19 cellular contexts compared by ENCODE assay signal in the genomic region with DNA sequence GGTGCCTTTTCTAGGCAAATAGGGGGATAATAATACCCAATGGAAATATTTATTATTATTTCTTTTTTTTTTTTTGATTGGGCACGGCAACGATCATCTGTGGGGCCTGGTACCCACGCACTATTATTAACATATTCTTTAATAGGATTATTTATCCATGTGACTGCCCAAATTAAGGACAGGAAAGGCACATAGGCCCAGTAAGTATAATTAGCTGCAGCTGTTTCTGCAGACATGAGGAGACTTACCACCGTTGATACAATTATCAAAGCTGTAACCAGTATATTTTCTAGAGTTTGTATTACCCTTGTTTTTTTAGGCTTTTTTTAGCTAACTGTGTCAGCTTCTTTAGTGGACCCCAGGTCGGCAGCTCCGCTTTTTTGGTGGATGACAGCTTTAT. TPM values are rescaled to one million over a fixed set of nuclear protein-coding genes. Genes with fewer than 3 reads are reported as not detected.
DNase-seq lines count a peak whose midpoint lies in the region; ATAC-seq, FAIRE-seq and TF ChIP-seq lines count a peak whose summit lies in the region.
"Had no signal": no experiment of that assay in that cellular context is flagged by ENCODE, and none has a peak within 500 bp of the region (broad histone marks: within the 10 kb centered on the region; RNA-seq: fewer than 3 reads in every experiment).

No MANE protein-coding gene starts in this region.

- no peak overlapping the region for H3K9ac ChIP-seq in K562 (ENCODE audit: insufficient read depth in 1 of 2, low read depth in 2 of 2, low read length in 2 of 2)
- H3K9ac ChIP-seq: GM23248 had no signal

- H4K20me1 ChIP-seq in OCI-LY7 (ENCODE audit: insufficient read depth, low read length) (no peaks in the 10 kb centered on the region), K562 (replicated peaks; ENCODE audit: control insufficient read depth, insufficient read depth, low read length) (no peaks in the 10 kb centered on the region)

- TF ChIP-seq POLR2A in K562 (conservative IDR thresholded peaks at IDR 0.05): no peak

- H2AFZ ChIP-seq in OCI-LY7 (ENCODE audit: low read length): peak overlapping the region; percentile 68; the same call in 1 of the 2 replicates
- 0 out of 2 replicates have a peak overlapping the region, but pooled peaks have one; percentile 53 for H2AFZ ChIP-seq in K562 (ENCODE audit: low read depth, low read length)
- H2AFZ ChIP-seq: GM23248 had no signal

- H3K79me2 ChIP-seq in OCI-LY7 (ENCODE audit: insufficient read depth, low read depth, low read length) (no peaks in the 10 kb centered on the region), K562 (ENCODE audit: control insufficient read depth, insufficient read depth, low read length) (no peaks in the 10 kb centered on the region)

- no peak overlapping the region for H3K4me3 Mint-ChIP-seq in MCF 10A (ENCODE audit: unreplicated experiment)
- H3K4me3 Mint-ChIP-seq: B cell; CD4-positive, alpha-beta T cell had no signal

- no peak for ATAC-seq in K562

- no TSS peak for BruUV-seq in OCI-LY7 (replicated peaks; lab: Mats Ljungman, UMichigan)
- BruUV-seq in K562 (replicated peaks; lab: Mats Ljungman, UMichigan): no TSS peak
- BruUV-seq in MCF 10A (replicated peaks; lab: Mats Ljungman, UMichigan): no TSS peak

- TF ChIP-seq CTCF in OCI-LY7 (conservative IDR thresholded peaks at IDR 0.05; ENCODE audit: low read length): no peak
- TF ChIP-seq CTCF in K562 (IDR thresholded peaks at IDR 0.05 in 2 of 3, conservative IDR thresholded peaks at IDR 0.05 in 1 of 3; ENCODE audit: insufficient read depth in 2 of 3, low read depth in 1 of 3, low read length in 3 of 3): no peak
- no peak for TF ChIP-seq CTCF in MCF 10A (IDR thresholded peaks at IDR 0.05; ENCODE audit: unreplicated experiment)

- H3K4me2 ChIP-seq in OCI-LY7 (ENCODE audit: low read length): no peak overlapping the region
- no peak overlapping the region for H3K4me2 ChIP-seq in K562 (ENCODE audit: insufficient read depth, low read length)

- no peak for TF ChIP-seq EP300 in K562 (IDR thresholded peaks at IDR 0.05; ENCODE audit: low read length)

- H3K4me1 ChIP-seq in OCI-LY7 (ENCODE audit: insufficient read depth, low read length, poor library complexity, severe bottlenecking) (no peaks in the 10 kb centered on the region), K562 (replicated peaks in 1 of 2; ENCODE audit: control insufficient read depth in 2 of 2, insufficient read depth in 2 of 2, low read length in 2 of 2) (0 out of 5 replicates have a peak, but pooled peaks cover 0 to 3% of the 10 kb centered on the region in 2 experiments)
- H3K4me1 ChIP-seq: HAP-1 had no signal

- no peaks in the 10 kb centered on the region for H3K9me3 ChIP-seq in OCI-LY7 (ENCODE audit: low read length)
- H3K9me3 ChIP-seq in K562 (replicated peaks; ENCODE audit: control insufficient read depth, insufficient read depth, low read depth, low read length): no peaks in the 10 kb centered on the region
- H3K9me3 ChIP-seq: Caco-2, HAP-1 had no signal

- intact Hi-C loops in OCI-LY7 (cut with micrococcal nuclease; ENCODE audit: unreplicated experiment): no loop called here
- intact Hi-C loops in K562 (cut with micrococcal nuclease): no loop called here
- intact Hi-C loops in cardiac septum (cut with DNase I): no loop called here
- intact Hi-C loops in MCF 10A (cut with micrococcal nuclease): no loop called here

- in situ Hi-C loops in K562 (cut with MboI): no loop called here

- H3K27me3 ChIP-seq in K562 (ENCODE audit: control insufficient read depth in 2 of 2, insufficient read depth in 2 of 2, low read length in 2 of 2): no peaks in the 10 kb centered on the region; a peak in 1 of 5 replicates

- DNase-seq in NCI-H82 (lab: John Stamatoyannopoulos, UW): peak; percentile 51
- no peak for DNase-seq in NCI-H82 treated with DMSO at 0.1 percent for 48 hours (lab: John Stamatoyannopoulos, UW; ENCODE audit: unreplicated experiment)
- DNase-seq in OCI-LY7 (ENCODE audit: low spot score): no peak
- DNase-seq in K562 (ENCODE audit: extremely low read depth in 1 of 4, low spot score in 3 of 4): no peak
- no peak for DNase-seq in cardiac septum (ENCODE audit: low spot score)
- DNase-seq in A172 (ENCODE audit: low spot score): no peak
- no peak for DNase-seq in MCF 10A (ENCODE audit: unreplicated experiment)
- DNase-seq in NCI-H774 (lab: John Stamatoyannopoulos, UW): no peak
- DNase-seq: Caco-2; CD4-positive, alpha-beta T cell; GM23248 had no signal

- H3K27ac ChIP-seq in OCI-LY7 (ENCODE audit: low read depth, low read length, poor library complexity, severe bottlenecking): no peak overlapping the region
- no peak overlapping the region for H3K27ac ChIP-seq in K562 (ENCODE audit: extremely low read depth, low read depth, low read length)
- H3K27ac ChIP-seq: 22Rv1, C4-2B, GM23248 had no signal

- no peaks in the 10 kb centered on the region for H3K9me3 Mint-ChIP-seq in MCF 10A (ENCODE audit: unreplicated experiment)
- H3K9me3 Mint-ChIP-seq: CD4-positive, alpha-beta T cell had no signal

- no peak for TF ChIP-seq RAD21 in K562 (CRISPR knock-in tag; conservative IDR thresholded peaks at IDR 0.05 in 1 of 2, IDR thresholded peaks at IDR 0.05 in 1 of 2)

- POLR2A ChIA-PET in OCI-LY7 (lab: Charles Lee): interaction anchor here (1.2 to 1.3 kb wide), 2 partner anchors 9 to 600 kb away, joined by 3 to 5 read pairs; no protein-coding TSS in a partner anchor
- POLR2A ChIA-PET in K562 (lab: Yijun Ruan, JAX): no interaction called here
- POLR2A ChIA-PET in MCF 10A (lab: Yijun Ruan, JAX): no interaction called here

- CTCF ChIA-PET in OCI-LY7 (lab: Charles Lee; ENCODE audit: unreplicated experiment) (no interaction called here), K562 (lab: Yijun Ruan, JAX; ENCODE audit: low intra/inter-chr PET ratio) (no interaction called here), MCF 10A (lab: Yijun Ruan, JAX) (interaction anchor here (0.7 kb wide), 1 partner anchor 20 kb away, joined by 3 read pairs; no protein-coding TSS in a partner anchor)

- no peaks in the 10 kb centered on the region for H3K9me1 ChIP-seq in K562 (ENCODE audit: control insufficient read depth, insufficient read depth, low read length)

- H3K4me3 ChIP-seq in OCI-LY7 (ENCODE audit: low read depth, low read length, poor library complexity, severe bottlenecking): no peak overlapping the region
- H3K4me3 ChIP-seq in K562: no peak overlapping the region
- H3K4me3 ChIP-seq: GM23248, HAP-1 had no signal

- no peak overlapping the region for H3K27ac Mint-ChIP-seq in MCF 10A (ENCODE audit: low read depth, unreplicated experiment)
- H3K27ac Mint-ChIP-seq: B cell; CD4-positive, alpha-beta T cell had no signal

- peaks cover 5% of the 10 kb centered on the region for H3K4me1 Mint-ChIP-seq in MCF 10A (ENCODE audit: insufficient read depth, unreplicated experiment)
- H3K4me1 Mint-ChIP-seq: B cell had no signal

- no peaks in the 10 kb centered on the region for H3K9me2 ChIP-seq in OCI-LY7 (ENCODE audit: insufficient read depth, low read length)

- H3K36me3 Mint-ChIP-seq in MCF 10A (ENCODE audit: insufficient read depth, unreplicated experiment): no peaks in the 10 kb centered on the region

- FAIRE-seq in K562 (lab: Jason Lieb, UNC): no peak
- FAIRE-seq: D721Med, G401.6, GM12891, GM19239 had no signal

- WGBS in K562 (ENCODE audit: insufficient coverage, low coverage, missing lambda C conversion rate): 53% methylated on average over 6 of the region's 6 CpGs

- H3K27me3 Mint-ChIP-seq in MCF 10A (ENCODE audit: insufficient read depth, unreplicated experiment): no peaks in the 10 kb centered on the region
- H3K27me3 Mint-ChIP-seq: B cell; CD4-positive, alpha-beta T cell had no signal

- H3K36me3 ChIP-seq in OCI-LY7 (ENCODE audit: insufficient read depth, low read length) (no peaks in the 10 kb centered on the region), K562 (ENCODE audit: control insufficient read depth, insufficient read depth, low read length) (no peaks in the 10 kb centered on the region)
- H3K36me3 ChIP-seq: HAP-1 had no signal

TF ChIP-seq in K562, 482 proteins besides CTCF, POLR2A, EP300 and RAD21:
- TF ChIP-seq, protein P1, sequence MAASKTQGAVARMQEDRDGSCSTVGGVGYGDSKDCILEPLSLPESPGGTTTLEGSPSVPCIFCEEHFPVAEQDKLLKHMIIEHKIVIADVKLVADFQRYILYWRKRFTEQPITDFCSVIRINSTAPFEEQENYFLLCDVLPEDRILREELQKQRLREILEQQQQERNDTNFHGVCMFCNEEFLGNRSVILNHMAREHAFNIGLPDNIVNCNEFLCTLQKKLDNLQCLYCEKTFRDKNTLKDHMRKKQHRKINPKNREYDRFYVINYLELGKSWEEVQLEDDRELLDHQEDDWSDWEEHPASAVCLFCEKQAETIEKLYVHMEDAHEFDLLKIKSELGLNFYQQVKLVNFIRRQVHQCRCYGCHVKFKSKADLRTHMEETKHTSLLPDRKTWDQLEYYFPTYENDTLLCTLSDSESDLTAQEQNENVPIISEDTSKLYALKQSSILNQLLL (CRISPR knock-in tag; IDR thresholded peaks at IDR 0.05; ENCODE audit: borderline replicate concordance): no peak
- TF ChIP-seq ZNF76 (CRISPR knock-in tag; IDR thresholded peaks at IDR 0.05; ENCODE audit: borderline replicate concordance) (no peak), MCM7 (IDR thresholded peaks at IDR 0.05) (no peak), THRAP3 (IDR thresholded peaks at IDR 0.05; ENCODE audit: borderline replicate concordance) (no peak), ZNF282 (CRISPR knock-in tag; IDR thresholded peaks at IDR 0.05) (no peak)
TF ChIP-seq in K562: peak in this region for 0.

RNA-seq across cellular contexts. Expression of a gene that starts 25.2 kb away (rescaled TPM):
- total RNA-seq in OCI-LY7 (2014; rRNA removed; shearing (Covaris generic)): 44.7 and 49.5 TPM in 2 replicates
- total RNA-seq in OCI-LY7 (2022): 50.9 and 61.6 TPM in 2 replicates
- 200 and 412 TPM in 2 replicates for total RNA-seq in K562 (2011; cell fraction: chromatin; rRNA removed; ENCODE audit: low replicate concordance)
- 373 and 423 TPM in 2 replicates for total RNA-seq in K562 (2011; cell fraction: nucleolus; rRNA removed)
- 234 and 282 TPM in 2 replicates for total RNA-seq in K562 (2011; cell fraction: nucleoplasm; rRNA removed)
- total RNA-seq in K562 (2014; rRNA removed): 50.2 and 52.1 TPM in 2 replicates
- 42.0 and 45.8 TPM in 2 replicates for total RNA-seq in K562 (2014; rRNA removed; fragmentation: Illumina TruSeq; extraction: Trizol)
- total RNA-seq in K562 (2015; rRNA removed; fragmentation: Illumina TruSeq; extraction: Trizol): 57.6 and 60.1 TPM in 2 replicates
- total RNA-seq in K562 (2021): 89.4 and 101 TPM in 2 replicates
- 71.2 and 76.6 TPM in 2 replicates for polyA plus RNA-seq in K562 (2011; rRNA removed)
- polyA plus RNA-seq in K562 (2011; cell fraction: cytosol; rRNA removed): 69.7 and 117 TPM in 2 replicates
- polyA plus RNA-seq in K562 (2011; cell fraction: nucleus; rRNA removed): 294 and 516 TPM in 2 replicates
- polyA plus RNA-seq in K562 (2012): 88.4 and 131 TPM in 2 replicates
- 79.5 and 81.8 TPM in 2 replicates for polyA plus RNA-seq in K562 (2014; fragmentation: Illumina TruSeq; extraction: Trizol)
- 10 to 100 TPM; 22.7 to 24.2 TPM for polyA plus RNA-seq in K562 (2014; fragmentation: Nextera tagmentation; extraction: Ambion mirVana)
- 80.9 and 102 TPM in 2 replicates for polyA plus RNA-seq in K562 (2014; rRNA removed)
- 50.9 and 87.7 TPM in 2 replicates for polyA minus RNA-seq in K562 (2011; rRNA and poly(A)+ RNA removed)
- polyA minus RNA-seq in K562 (2011; cell fraction: cytosol; rRNA and poly(A)+ RNA removed): 43.3 and 54.1 TPM in 2 replicates
- polyA minus RNA-seq in K562 (2011; cell fraction: nucleus; rRNA and poly(A)+ RNA removed): 41.5 and 59.5 TPM in 2 replicates
- 15.8 TPM for total RNA-seq in cardiac septum
- 29.2 and 42.0 TPM in 2 replicates for total RNA-seq in A172 (2014; rRNA removed; shearing (Covaris generic))
- total RNA-seq in MCF 10A (2022): 35.0 and 36.9 TPM in 2 replicates
